1 cellular context compared by ENCODE assay signal in the genomic region with DNA sequence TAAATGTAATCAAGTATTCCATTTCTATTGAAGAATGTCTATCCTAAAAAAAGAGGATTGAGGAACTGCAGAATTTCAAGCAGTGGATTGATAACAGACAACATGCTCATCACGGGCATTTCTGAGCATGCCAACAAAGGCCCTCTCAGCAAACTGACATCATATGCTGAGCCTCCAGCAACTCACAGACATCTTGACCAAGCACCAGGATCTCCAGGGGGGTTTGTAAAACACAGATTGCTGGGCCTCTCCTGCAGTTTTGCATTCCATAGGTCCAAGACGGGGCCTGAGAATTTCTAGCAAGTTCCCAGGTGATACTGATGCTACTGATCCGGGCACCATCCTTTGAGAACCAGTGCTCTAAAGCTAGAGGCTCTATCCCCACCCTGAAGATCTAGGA.
TF ChIP-seq lines count a peak whose summit lies in the region.

No MANE protein-coding gene starts in this region.

TF ChIP-seq in SK-N-SH, 30 proteins besides CTCF, POLR2A, EP300 and RAD21 (continued from another document):
- TF ChIP-seq, protein P1, sequence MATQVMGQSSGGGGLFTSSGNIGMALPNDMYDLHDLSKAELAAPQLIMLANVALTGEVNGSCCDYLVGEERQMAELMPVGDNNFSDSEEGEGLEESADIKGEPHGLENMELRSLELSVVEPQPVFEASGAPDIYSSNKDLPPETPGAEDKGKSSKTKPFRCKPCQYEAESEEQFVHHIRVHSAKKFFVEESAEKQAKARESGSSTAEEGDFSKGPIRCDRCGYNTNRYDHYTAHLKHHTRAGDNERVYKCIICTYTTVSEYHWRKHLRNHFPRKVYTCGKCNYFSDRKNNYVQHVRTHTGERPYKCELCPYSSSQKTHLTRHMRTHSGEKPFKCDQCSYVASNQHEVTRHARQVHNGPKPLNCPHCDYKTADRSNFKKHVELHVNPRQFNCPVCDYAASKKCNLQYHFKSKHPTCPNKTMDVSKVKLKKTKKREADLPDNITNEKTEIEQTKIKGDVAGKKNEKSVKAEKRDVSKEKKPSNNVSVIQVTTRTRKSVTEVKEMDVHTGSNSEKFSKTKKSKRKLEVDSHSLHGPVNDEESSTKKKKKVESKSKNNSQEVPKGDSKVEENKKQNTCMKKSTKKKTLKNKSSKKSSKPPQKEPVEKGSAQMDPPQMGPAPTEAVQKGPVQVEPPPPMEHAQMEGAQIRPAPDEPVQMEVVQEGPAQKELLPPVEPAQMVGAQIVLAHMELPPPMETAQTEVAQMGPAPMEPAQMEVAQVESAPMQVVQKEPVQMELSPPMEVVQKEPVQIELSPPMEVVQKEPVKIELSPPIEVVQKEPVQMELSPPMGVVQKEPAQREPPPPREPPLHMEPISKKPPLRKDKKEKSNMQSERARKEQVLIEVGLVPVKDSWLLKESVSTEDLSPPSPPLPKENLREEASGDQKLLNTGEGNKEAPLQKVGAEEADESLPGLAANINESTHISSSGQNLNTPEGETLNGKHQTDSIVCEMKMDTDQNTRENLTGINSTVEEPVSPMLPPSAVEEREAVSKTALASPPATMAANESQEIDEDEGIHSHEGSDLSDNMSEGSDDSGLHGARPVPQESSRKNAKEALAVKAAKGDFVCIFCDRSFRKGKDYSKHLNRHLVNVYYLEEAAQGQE (IDR thresholded peaks at IDR 0.05; ENCODE audit: low read depth, low read length) = no peak
- no peak for TF ChIP-seq RXRA (IDR thresholded peaks at IDR 0.05; ENCODE audit: borderline replicate concordance, low read depth)
- TF ChIP-seq SMC3 (IDR thresholded peaks at IDR 0.05; ENCODE audit: low read depth, low read length) = no peak
- TF ChIP-seq, protein P2, sequence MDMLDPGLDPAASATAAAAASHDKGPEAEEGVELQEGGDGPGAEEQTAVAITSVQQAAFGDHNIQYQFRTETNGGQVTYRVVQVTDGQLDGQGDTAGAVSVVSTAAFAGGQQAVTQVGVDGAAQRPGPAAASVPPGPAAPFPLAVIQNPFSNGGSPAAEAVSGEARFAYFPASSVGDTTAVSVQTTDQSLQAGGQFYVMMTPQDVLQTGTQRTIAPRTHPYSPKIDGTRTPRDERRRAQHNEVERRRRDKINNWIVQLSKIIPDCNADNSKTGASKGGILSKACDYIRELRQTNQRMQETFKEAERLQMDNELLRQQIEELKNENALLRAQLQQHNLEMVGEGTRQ (IDR thresholded peaks at IDR 0.05; ENCODE audit: borderline replicate concordance, low read depth, low read length) = no peak
- TF ChIP-seq GABPA (IDR thresholded peaks at IDR 0.05; ENCODE audit: low read depth) = no peak
- TF ChIP-seq, protein P3, sequence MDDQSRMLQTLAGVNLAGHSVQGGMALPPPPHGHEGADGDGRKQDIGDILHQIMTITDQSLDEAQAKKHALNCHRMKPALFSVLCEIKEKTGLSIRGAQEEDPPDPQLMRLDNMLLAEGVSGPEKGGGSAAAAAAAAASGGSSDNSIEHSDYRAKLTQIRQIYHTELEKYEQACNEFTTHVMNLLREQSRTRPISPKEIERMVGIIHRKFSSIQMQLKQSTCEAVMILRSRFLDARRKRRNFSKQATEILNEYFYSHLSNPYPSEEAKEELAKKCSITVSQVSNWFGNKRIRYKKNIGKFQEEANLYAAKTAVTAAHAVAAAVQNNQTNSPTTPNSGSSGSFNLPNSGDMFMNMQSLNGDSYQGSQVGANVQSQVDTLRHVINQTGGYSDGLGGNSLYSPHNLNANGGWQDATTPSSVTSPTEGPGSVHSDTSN (IDR thresholded peaks at IDR 0.05) = no peak
- TF ChIP-seq TAF1 (IDR thresholded peaks at IDR 0.05; ENCODE audit: borderline replicate concordance, low read depth, low read length) = no peak
- TF ChIP-seq, protein P4, sequence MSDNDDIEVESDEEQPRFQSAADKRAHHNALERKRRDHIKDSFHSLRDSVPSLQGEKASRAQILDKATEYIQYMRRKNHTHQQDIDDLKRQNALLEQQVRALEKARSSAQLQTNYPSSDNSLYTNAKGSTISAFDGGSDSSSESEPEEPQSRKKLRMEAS (IDR thresholded peaks at IDR 0.05; ENCODE audit: low read depth) = no peak
- no peak for TF ChIP-seq FOXM1 (IDR thresholded peaks at IDR 0.05; ENCODE audit: low read depth)
- TF ChIP-seq EZH2phosphoT487 (IDR thresholded peaks at IDR 0.05; ENCODE audit: borderline replicate concordance, low read depth) = no peak
- TF ChIP-seq SIN3A (IDR thresholded peaks at IDR 0.05; ENCODE audit: borderline replicate concordance, low read depth, low read length) = no peak
